9 cellular contexts compared by ENCODE assay signal in genomic region chr19:48954011-48954594, GRCh38. TPM values are rescaled to one million over a fixed set of nuclear protein-coding genes. Genes with fewer than 3 reads are reported as not detected.
DNase-seq lines count a peak whose midpoint lies in the region; ATAC-seq and TF ChIP-seq lines count a peak whose summit lies in the region.
"Had no signal": no experiment of that assay in that cellular context is flagged by ENCODE, and none has a peak within 500 bp of the region (broad histone marks: within the 10 kb centered on the region; RNA-seq: fewer than 3 reads in every experiment).

No MANE protein-coding gene starts in this region.

- H3K4me3 Mint-ChIP-seq in naive thymus-derived CD4-positive, alpha-beta T cell = peak overlapping the region; percentile 88 to 95 (median 94)

- no peaks in the 10 kb centered on the region for H3K9me3 ChIP-seq in naive thymus-derived CD4-positive, alpha-beta T cell (ENCODE audit: control insufficient read depth in 2 of 3, low read length in 3 of 3)

- H3K27me3 Mint-ChIP-seq in naive thymus-derived CD4-positive, alpha-beta T cell = peaks cover 0 to 2% (median 0%) of the 10 kb centered on the region in 5 donors

- DNase-seq in AG04449 (ENCODE audit: low read depth, low spot score) (no peak), KG1 (lab: John Stamatoyannopoulos, UW) (no peak), cerebellum (ENCODE audit: low spot score) (no peak), DMS79 treated with DMSO at 0.1 percent for 48 hours (lab: John Stamatoyannopoulos, UW) (no peak)
- no peak for DNase-seq in Jurkat, Clone E6-1 (ENCODE audit: low read depth, low spot score)
- no peak for DNase-seq in naive thymus-derived CD4-positive, alpha-beta T cell

- intact Hi-C loops in naive thymus-derived CD4-positive, alpha-beta T cell (cut with micrococcal nuclease) = loop anchor here (1.0 to 2.0 kb wide), 9 partner anchors 11 to 81 kb away; partner anchors contain the start of genes DHDH (in 2 of the 2), NUCB1 (in 2 of the 2), FTL (in 1 of the 2) and GYS1 (in 1 of the 2)

- H3K27me3 ChIP-seq in naive thymus-derived CD4-positive, alpha-beta T cell (ENCODE audit: control insufficient read depth in 2 of 2, insufficient read depth in 2 of 2, low read length in 2 of 2) = no peaks in the 10 kb centered on the region

- peaks cover 12 to 19% of the 10 kb centered on the region in 2 donors for H3K4me1 ChIP-seq in naive thymus-derived CD4-positive, alpha-beta T cell (ENCODE audit: control insufficient read depth in 2 of 2, insufficient read depth in 2 of 2, low read length in 2 of 2)

- peaks cover 25 to 41% (median 38%) of the 10 kb centered on the region in 7 donors for H3K4me1 Mint-ChIP-seq in naive thymus-derived CD4-positive, alpha-beta T cell

- no peak for TF ChIP-seq CTCF in AG04449 (IDR thresholded peaks at IDR 0.05; ENCODE audit: insufficient read depth, low read length, missing control alignments)

- peak overlapping the region; percentile 94 for H3K4me3 ChIP-seq in AG04449 (ENCODE audit: low read depth, low read length)
- peak overlapping the region; percentile 88 for H3K4me3 ChIP-seq in Jurkat, Clone E6-1 (ENCODE audit: low read length)
- H3K4me3 ChIP-seq in naive thymus-derived CD4-positive, alpha-beta T cell (ENCODE audit: low read length) = peak overlapping the region; percentile 65

- no peak for ATAC-seq in naive thymus-derived CD4-positive, alpha-beta T cell
- no peak for ATAC-seq in HG02763 (IDR thresholded peaks at IDR 0.05; ENCODE audit: unreplicated experiment)

- H3K27ac ChIP-seq in cingulate gyrus (ENCODE audit: low read depth, low read length) = peak overlapping the region; percentile 66
- peak overlapping the region; percentile 85 for H3K27ac ChIP-seq in naive thymus-derived CD4-positive, alpha-beta T cell (ENCODE audit: low read depth, low read length)

- peaks cover 0 to 27% (median 5%) of the 10 kb centered on the region in 5 donors for H3K36me3 Mint-ChIP-seq in naive thymus-derived CD4-positive, alpha-beta T cell

- H3K9me3 Mint-ChIP-seq in naive thymus-derived CD4-positive, alpha-beta T cell = peaks cover 0 to 2% (median 0%) of the 10 kb centered on the region in 11 donors

- H3K27ac Mint-ChIP-seq in naive thymus-derived CD4-positive, alpha-beta T cell = peak overlapping the region; percentile 70 to 94 (median 91)

- CTCF ChIA-PET in AG04449 (lab: Yijun Ruan, JAX) = interaction anchor here (0.9 to 2.1 kb wide), 6 partner anchors 10 to 159 kb away, joined by 3 to 6 read pairs (median 4); no protein-coding TSS in a partner anchor
- CTCF ChIA-PET in naive thymus-derived CD4-positive, alpha-beta T cell (lab: Charles Lee) = interaction anchor here (2.6 kb wide), 1 partner anchor 16 kb away, joined by 7 read pairs; no protein-coding TSS in a partner anchor

- H3K36me3 ChIP-seq in naive thymus-derived CD4-positive, alpha-beta T cell (ENCODE audit: control insufficient read depth in 2 of 3, insufficient read depth in 3 of 3, low read length in 3 of 3) = peaks cover 0 to 6% (median 0%) of the 10 kb centered on the region in 3 experiments

- POLR2A ChIA-PET in AG04449 (lab: Yijun Ruan, JAX) = interaction anchor here (0.6 to 2.1 kb wide), 7 partner anchors 10 to 81 kb away, joined by 3 to 18 read pairs (median 5); partner anchors contain the start of genes FTL and PPP1R15A
- POLR2A ChIA-PET in naive thymus-derived CD4-positive, alpha-beta T cell (lab: Charles Lee) = interaction anchor here (0.6 to 3.8 kb wide), 9 partner anchors 8 to 633 kb away, joined by 3 to 58 read pairs (median 4); partner anchors contain the start of genes DHDH, FTL and RUVBL2

RNA-seq across cellular contexts. Expression of gene BAX, which starts 0.6 kb away (rescaled TPM):
- 109 TPM for polyA plus RNA-seq in Jurkat, Clone E6-1 (2012; ENCODE audit: insufficient read depth, insufficient read length)
- 100 to 1,000 TPM in 3 of 5 experiments, 10 to 100 TPM in 2; 78.7 to 355 (median 122) TPM for total RNA-seq in naive thymus-derived CD4-positive, alpha-beta T cell
- 10 to 100 TPM; 49.1 to 66.3 TPM for polyA plus RNA-seq in naive thymus-derived CD4-positive, alpha-beta T cell
- 8.0 TPM for total RNA-seq in cerebellum

RNA-seq across cellular contexts. Expression of gene FTL, which starts 11.0 kb away (rescaled TPM):
- 719 TPM for polyA plus RNA-seq in Jurkat, Clone E6-1 (2012; ENCODE audit: insufficient read depth, insufficient read length)
- total RNA-seq in naive thymus-derived CD4-positive, alpha-beta T cell = 1,000 to 10,000 TPM in 4 of 5 experiments, 100 to 1,000 TPM in 1; 888 to 1,929 (median 1,286) TPM
- 1,000 to 10,000 TPM; 3,820 to 4,967 TPM for polyA plus RNA-seq in naive thymus-derived CD4-positive, alpha-beta T cell
- total RNA-seq in cerebellum = 397 TPM

RNA-seq across cellular contexts. Expression of gene DHDH, which starts 20.6 kb away (rescaled TPM):
- 8.0 TPM for polyA plus RNA-seq in Jurkat, Clone E6-1 (2012; ENCODE audit: insufficient read depth, insufficient read length)
- 1 to 10 TPM; 1.1 to 1.7 (median 1.3) TPM for total RNA-seq in naive thymus-derived CD4-positive, alpha-beta T cell
- polyA plus RNA-seq in naive thymus-derived CD4-positive, alpha-beta T cell = 1 to 10 TPM; 1.0 to 2.7 TPM
- total RNA-seq in cerebellum = not detected
- total RNA-seq: lung microvascular endothelial cell had no signal

RNA-seq across cellular contexts. Expression of gene GYS1, which starts 39.0 kb away (rescaled TPM):
- polyA plus RNA-seq in Jurkat, Clone E6-1 (2012; ENCODE audit: insufficient read depth, insufficient read length) = 41.6 TPM
- 10 to 100 TPM; 27.3 to 82.3 (median 50.7) TPM for total RNA-seq in naive thymus-derived CD4-positive, alpha-beta T cell
- polyA plus RNA-seq in naive thymus-derived CD4-positive, alpha-beta T cell = 10 to 100 TPM; 22.6 to 40.3 TPM
- 19.0 TPM for total RNA-seq in cerebellum

RNA-seq across cellular contexts. Expression of gene RUVBL2, which starts 39.6 kb away (rescaled TPM):
- polyA plus RNA-seq in Jurkat, Clone E6-1 (2012; ENCODE audit: insufficient read depth, insufficient read length) = 362 TPM
- total RNA-seq in naive thymus-derived CD4-positive, alpha-beta T cell = 10 to 100 TPM; 23.4 to 94.0 (median 24.1) TPM
- polyA plus RNA-seq in naive thymus-derived CD4-positive, alpha-beta T cell = 10 to 100 TPM; 58.7 to 72.9 TPM
- 59.0 TPM for total RNA-seq in cerebellum
